In the genomic region with DNA sequence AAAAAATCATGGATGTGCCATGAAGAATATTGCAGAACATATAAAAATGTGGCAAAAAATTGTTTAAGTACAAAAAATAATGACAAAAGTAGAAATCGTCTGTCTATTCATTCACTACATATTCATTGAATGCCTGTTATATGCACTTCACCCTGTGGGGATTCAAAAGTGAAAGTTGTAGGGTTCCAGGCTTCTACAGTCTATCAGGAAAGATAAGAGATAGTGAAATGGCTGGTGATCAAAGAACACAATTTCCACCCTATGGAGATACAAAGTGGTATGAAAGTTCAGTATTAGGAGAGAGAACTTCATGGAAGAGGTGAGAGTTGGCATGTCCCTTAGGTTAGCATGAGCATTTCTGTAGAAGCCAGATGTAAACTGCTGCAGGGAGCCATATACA, we compare ENCODE assay signal across 18 cellular contexts.
DNase-seq lines count a peak whose midpoint lies in the region; ATAC-seq and TF ChIP-seq lines count a peak whose summit lies in the region.
"Had no signal": no experiment of that assay in that cellular context is flagged by ENCODE, and none has a peak within 500 bp of the region (broad histone marks: within the 10 kb centered on the region; RNA-seq: fewer than 3 reads in every experiment).

No MANE protein-coding gene starts in this region.

- H4K5ac ChIP-seq in mesendoderm (ENCODE audit: low read length) = no peak overlapping the region

- no peak overlapping the region for H3K4me3 ChIP-seq in mesendoderm (ENCODE audit: low read length)
- H3K4me3 ChIP-seq in osteoblast (ENCODE audit: insufficient read depth, low read length) = no peak overlapping the region
- H3K4me3 ChIP-seq in spleen = no peak overlapping the region
- H3K4me3 ChIP-seq: BLaER1, GM12878, HAP-1 had no signal

- no CpG with 5 or more reads among the region's 1 CpG for WGBS in mesendoderm (ENCODE audit: extremely low coverage, insufficient coverage, low lambda C conversion rate)
- WGBS in spleen, 5 donors = 81 to 94% (median 88%) methylated on average over 1 of the region's 1 CpG

- H2BK5ac ChIP-seq in mesendoderm (ENCODE audit: low read length) = no peak overlapping the region

- H3K23ac ChIP-seq in mesendoderm (ENCODE audit: low read length) = no peak overlapping the region

- no peak overlapping the region for H2AK5ac ChIP-seq in mesendoderm (ENCODE audit: low read length)

- DNase-seq in OCI-M1 (lab: John Stamatoyannopoulos, UW) (peak; percentile 18), mesendoderm (peak; percentile 25), osteoblast (ENCODE audit: insufficient read length, low spot score, missing footprints) (no peak), spleen (no peak), RPMI8226 (no peak)
- DNase-seq: CD4-positive, alpha-beta T cell; CD8-positive, alpha-beta memory T cell; DMS 273 treated with DMSO at 0.1 percent for 48 hours; DMS79; EL; GDM1; GOT3; HFFc6 had no signal

- H2AFZ ChIP-seq in osteoblast (ENCODE audit: low read length) = peak overlapping the region; percentile 60

- H3K9ac ChIP-seq in mesendoderm (ENCODE audit: low read length) = no peak overlapping the region
- H3K9ac ChIP-seq: BLaER1 had no signal

- intact Hi-C loops in spleen (cut with DNase I; ENCODE audit: low total_unique reads) = no loop called here

- no peak overlapping the region for H3K18ac ChIP-seq in mesendoderm (ENCODE audit: low read length)

- TF ChIP-seq CTCF in osteoblast (IDR thresholded peaks at IDR 0.05; ENCODE audit: extremely low read depth, low read depth, low read length) = no peak
- TF ChIP-seq CTCF in spleen (IDR thresholded peaks at IDR 0.05 in 8 of 11, conservative IDR thresholded peaks at IDR 0.05 in 3 of 11) = no peak

- no peaks in the 10 kb centered on the region for H4K20me1 ChIP-seq in osteoblast (ENCODE audit: insufficient read depth, low read length)
- H4K20me1 ChIP-seq: BLaER1 had no signal

- H3K4ac ChIP-seq in mesendoderm (ENCODE audit: low read depth, low read length) = no peak overlapping the region

- H3K56ac ChIP-seq in mesendoderm (ENCODE audit: low read length) = no peak overlapping the region

- no peak overlapping the region for H3K27ac ChIP-seq in mesendoderm (ENCODE audit: low read depth, low read length)
- H3K27ac ChIP-seq in osteoblast (ENCODE audit: low read depth, low read length) = no peak overlapping the region
- no peak overlapping the region for H3K27ac ChIP-seq in spleen
- H3K27ac ChIP-seq: BLaER1, C4-2B had no signal

- no peak overlapping the region for H3K4me2 ChIP-seq in mesendoderm (ENCODE audit: low read length)
- no peak overlapping the region for H3K4me2 ChIP-seq in osteoblast (ENCODE audit: insufficient read depth, low read length)
- H3K4me2 ChIP-seq: BLaER1 had no signal

- H3K36me3 ChIP-seq in mesendoderm (ENCODE audit: control insufficient read depth, insufficient read depth, low read length) (no peaks in the 10 kb centered on the region), osteoblast (ENCODE audit: insufficient read depth, low read length) (no peaks in the 10 kb centered on the region), spleen (no peaks in the 10 kb centered on the region)
- H3K36me3 ChIP-seq: BLaER1, HAP-1 had no signal

- no peak for TF ChIP-seq POLR2A in spleen (IDR thresholded peaks at IDR 0.05)

- no peaks in the 10 kb centered on the region for H3K4me1 ChIP-seq in mesendoderm (ENCODE audit: control insufficient read depth, low read depth, low read length)
- peaks cover 3% of the 10 kb centered on the region for H3K4me1 ChIP-seq in osteoblast (ENCODE audit: insufficient read depth, low read length)
- H3K4me1 ChIP-seq in spleen = no peaks in the 10 kb centered on the region
- H3K4me1 ChIP-seq: BLaER1, HAP-1 had no signal

- H4K8ac ChIP-seq in mesendoderm (ENCODE audit: low read depth, low read length) = no peak overlapping the region

- H3K9me3 ChIP-seq in osteoblast (ENCODE audit: low read depth, low read length) = no peaks in the 10 kb centered on the region
- no peaks in the 10 kb centered on the region for H3K9me3 ChIP-seq in spleen
- H3K9me3 ChIP-seq: BLaER1, HAP-1 had no signal

- H3K79me2 ChIP-seq in mesendoderm (ENCODE audit: control insufficient read depth, insufficient read depth, low read length) = no peaks in the 10 kb centered on the region
- H3K79me2 ChIP-seq in osteoblast (ENCODE audit: insufficient read depth, low read length) = no peaks in the 10 kb centered on the region

- no peaks in the 10 kb centered on the region for H3K27me3 ChIP-seq in mesendoderm (ENCODE audit: insufficient read depth, low read length, poor library complexity)
- no peaks in the 10 kb centered on the region for H3K27me3 ChIP-seq in osteoblast (ENCODE audit: insufficient read depth, low read length)
- no peaks in the 10 kb centered on the region for H3K27me3 ChIP-seq in spleen (replicated peaks in 1 of 7)
- H3K27me3 ChIP-seq: BLaER1 had no signal

- H2BK15ac ChIP-seq in mesendoderm (replicated peaks; ENCODE audit: low read depth) = no peak overlapping the region

- no peaks in the 10 kb centered on the region for H3K79me1 ChIP-seq in mesendoderm (ENCODE audit: low read length)

- no peak overlapping the region for H2BK120ac ChIP-seq in mesendoderm (ENCODE audit: low read depth, low read length)

- ATAC-seq in HG02798 (IDR thresholded peaks at IDR 0.05; ENCODE audit: poor library complexity, unreplicated experiment) = no peak
- ATAC-seq: GM12878 had no signal

Comparison
In these comparisons a context has a peak if more than half of its experiments do, and no peak if none do; other contexts are left out.
1. DNase-seq: peak in OCI-M1 (single experiment) and mesendoderm (single experiment); none in osteoblast (single experiment), spleen (single experiment) and RPMI8226 (single experiment).